ENCODE assay signal across 27 cellular contexts in genomic region chr22:38540731-38541130, GRCh38. TPM values are rescaled to one million over a fixed set of nuclear protein-coding genes. Genes with fewer than 3 reads are reported as not detected.
DNase-seq lines count a peak whose midpoint lies in the region; ATAC-seq, FAIRE-seq and TF ChIP-seq lines count a peak whose summit lies in the region.
"Had no signal": no experiment of that assay in that cellular context is flagged by ENCODE, and none has a peak within 500 bp of the region (broad histone marks: within the 10 kb centered on the region; RNA-seq: fewer than 3 reads in every experiment).

No MANE protein-coding gene starts in this region.

- H3K9me3 ChIP-seq in HepG2 (ENCODE audit: low read length) (no peaks in the 10 kb centered on the region), right lobe of liver (no peaks in the 10 kb centered on the region), left lung (peaks cover 0 to 13% of the 10 kb centered on the region in 2 donors)

- ATAC-seq in HepG2 (no peak), right lobe of liver (no peak), left lung (peak; percentile 24)
- ATAC-seq: GM12878, HCT116 had no signal

- intact Hi-C loops in HepG2 (cut with micrococcal nuclease; ENCODE audit: unreplicated experiment) (no loop called here), right lobe of liver (cut with DNase I) (no loop called here), left lung (cut with DNase I) (no loop called here), posterior vena cava (cut with DNase I) (no loop called here)

- H3K27me3 ChIP-seq in HepG2 (ENCODE audit: control insufficient read depth in 1 of 2, insufficient read depth in 2 of 2, low read length in 2 of 2), result no peaks in the 10 kb centered on the region
- no peaks in the 10 kb centered on the region for H3K27me3 ChIP-seq in right lobe of liver
- H3K27me3 ChIP-seq in left lung, result peaks cover 0 to 4% of the 10 kb centered on the region in 2 donors
- H3K27me3 ChIP-seq: SJSA1 had no signal

- no peak overlapping the region for H3K9ac ChIP-seq in HepG2 (ENCODE audit: insufficient read depth, low read depth, low read length)
- H3K9ac ChIP-seq: KMS-11 had no signal

- TF ChIP-seq CTCF in HepG2 (CRISPR knock-in tag; IDR thresholded peaks at IDR 0.05), result no peak
- no peak for TF ChIP-seq CTCF in right lobe of liver (IDR thresholded peaks at IDR 0.05)
- no peak for TF ChIP-seq CTCF in left lung (IDR thresholded peaks at IDR 0.05)

- H3K79me2 ChIP-seq in HepG2 (ENCODE audit: insufficient read depth, low read length), result no peaks in the 10 kb centered on the region

- no peak for FAIRE-seq in HepG2 (lab: Jason Lieb, UNC)
- FAIRE-seq: GM12878 had no signal

- no peak for TF ChIP-seq RAD21 in HepG2 (CRISPR knock-in tag; IDR thresholded peaks at IDR 0.05)

- TF ChIP-seq POLR2A in HepG2 (IDR thresholded peaks at IDR 0.05; ENCODE audit: insufficient read depth in 1 of 2, low read depth in 2 of 2, low read length in 2 of 2) (no peak), right lobe of liver (IDR thresholded peaks at IDR 0.05) (no peak)

- no peak overlapping the region for H3K4me2 ChIP-seq in HepG2 (ENCODE audit: low read depth, low read length)
- H3K4me2 ChIP-seq: KMS-11, PC-9 had no signal

- no TSS peak for BruUV-seq in HepG2 (replicated peaks; lab: Mats Ljungman, UMichigan)

- H3K36me3 ChIP-seq in HepG2 (replicated peaks in 1 of 2; ENCODE audit: control insufficient read depth in 1 of 2, insufficient read depth in 2 of 2, low read length in 2 of 2), result no peaks in the 10 kb centered on the region
- H3K36me3 ChIP-seq in right lobe of liver, result no peaks in the 10 kb centered on the region
- H3K36me3 ChIP-seq in left lung, result no peaks in the 10 kb centered on the region
- H3K36me3 ChIP-seq: SJSA1 had no signal

- CTCF ChIA-PET in HepG2 (lab: Yijun Ruan, JAX; ENCODE audit: low intra/inter-chr PET ratio, low total read pairs), result no interaction called here

- H2AFZ ChIP-seq in HepG2 (ENCODE audit: low read length), result no peak overlapping the region
- H2AFZ ChIP-seq: PC-9 had no signal

- H3K4me3 ChIP-seq in HepG2 (replicated peaks in 1 of 3; ENCODE audit: insufficient read depth in 1 of 3, low read depth in 2 of 3, low read length in 3 of 3) (no peak overlapping the region), right lobe of liver (no peak overlapping the region), left lung (no peak overlapping the region)
- H3K4me3 ChIP-seq: GM12878, PC-9, SJSA1 had no signal

- DNase-seq in HepG2 (ENCODE audit: low spot score) (no peak), right lobe of liver (no peak), islet precursor cell (peak; percentile 7), left lung (no peak), posterior vena cava (ENCODE audit: low spot score) (no peak), NAMALWA (ENCODE audit: low spot score) (no peak), ureter (ENCODE audit: low spot score) (no peak)
- DNase-seq in stimulated activated CD4-positive, alpha-beta T cell treated with anti-CD3 and anti-CD28 coated beads, Interleukin-15, amount 100 ng/mL, for 24 hours, result no peak
- DNase-seq: 8988T, DMS79, EL, GDM1, MM.1S, NCI-H1092, NCI-H1417 treated with DMSO at 0.1 percent for 48 hours, NCI-H1694 treated with DMSO at 0.1 percent for 48 hours, NCI-H2081, NCI-H2227 treated with DMSO at 0.1 percent for 48 hours, NCI-H526 treated with DMSO at 0.1 percent for 48 hours, PC-9, Right ventricle myocardium superior, RPMI8226 had no signal

- TF ChIP-seq EP300 in HepG2 (IDR thresholded peaks at IDR 0.05; ENCODE audit: low read depth in 2 of 2, low read length in 2 of 2) (no peak), HepG2 (CRISPR knock-in tag; IDR thresholded peaks at IDR 0.05; ENCODE audit: borderline replicate concordance) (no peak)

- POLR2A ChIA-PET in HepG2 (lab: Yijun Ruan, JAX), result no interaction called here

- H3K4me1 ChIP-seq in HepG2 (ENCODE audit: insufficient read depth, low read length), result peaks cover 6% of the 10 kb centered on the region
- H3K4me1 ChIP-seq in right lobe of liver, result no peaks in the 10 kb centered on the region
- no peaks in the 10 kb centered on the region for H3K4me1 ChIP-seq in left lung
- H3K4me1 ChIP-seq: SJSA1 had no signal

- 3% methylated on average over 2 of the region's 2 CpGs for WGBS in HepG2 (ENCODE audit: low lambda C conversion rate)
- WGBS in right lobe of liver (ENCODE audit: insufficient coverage, low coverage, low lambda C conversion rate, missing lambda C conversion rate), result 91% methylated on average over 2 of the region's 2 CpGs

- no peaks in the 10 kb centered on the region for H4K20me1 ChIP-seq in HepG2 (ENCODE audit: insufficient read depth, low read length)

- in situ Hi-C loops in HepG2 (cut with HindIII; ENCODE audit: extremely low pct_ligation_motif_present, low pct_unique_long_range_greater_than_20kb), result no loop called here

- H3K27ac ChIP-seq in HepG2 (ENCODE audit: extremely low read length, insufficient read depth, low read length) (no peak overlapping the region), right lobe of liver (no peak overlapping the region), left lung (no peak overlapping the region)
- H3K27ac ChIP-seq: KMS-11, PC-9, SJSA1 had no signal

TF ChIP-seq in HepG2, 621 proteins besides CTCF, POLR2A, EP300 and RAD21:
- TF ChIP-seq RELA (CRISPR knock-in tag; IDR thresholded peaks at IDR 0.05) (no peak), TEAD3 (CRISPR knock-in tag; optimal IDR thresholded peaks at IDR 0.05; ENCODE audit: borderline replicate concordance) (peak; percentile 41), FIP1L1 (IDR thresholded peaks at IDR 0.05; ENCODE audit: borderline replicate concordance, insufficient read depth, low read depth, low read length) (no peak)
TF ChIP-seq in HepG2: peak in this region for 1.

RNA-seq across cellular contexts. Expression of gene DMC1, which starts 29.3 kb away (rescaled TPM):
- total RNA-seq in HepG2 (2016; rRNA removed; fragmentation: Illumina TruSeq; extraction: Trizol) (0.28 and 0.82 TPM in 2 replicates), right lobe of liver (under 1 TPM in 1 of 6 experiments, not detected in 5; 0.55 TPM), left lung (1 to 10 TPM; 1.6 to 2.1 TPM), posterior vena cava (1 to 10 TPM; 1.4 to 2.4 TPM), ureter (2.2 TPM)
- 2.7 and 3.2 TPM in 2 replicates for total RNA-seq in HepG2 (2016; cell fraction: cytosol; rRNA removed; fragmentation: Illumina TruSeq; extraction: Trizol; ENCODE audit: low read depth)
- total RNA-seq in HepG2 (2016; cell fraction: insoluble cytoplasmic fraction; rRNA removed; fragmentation: Illumina TruSeq; extraction: Trizol), result 0.50 TPM in 1 of 2 replicates, not detected in the other
- total RNA-seq in HepG2 (2016; cell fraction: membrane; rRNA removed; fragmentation: Illumina TruSeq; extraction: Trizol), result 0.69 and 1.0 TPM in 2 replicates
- not detected in 2 replicates for total RNA-seq in HepG2 (2016; cell fraction: nucleus; rRNA removed; fragmentation: Illumina TruSeq; extraction: Trizol)
- not detected in 2 replicates for polyA plus RNA-seq in HepG2 (2011; rRNA removed)
- 0.10 TPM in 1 of 2 replicates, not detected in the other for polyA plus RNA-seq in HepG2 (2011; cell fraction: cytosol; rRNA removed)
- not detected in 2 replicates for polyA plus RNA-seq in HepG2 (2011; cell fraction: nucleus; rRNA removed)
- polyA plus RNA-seq in HepG2 (2012), result not detected in 2 replicates
- not detected in 2 replicates for polyA plus RNA-seq in HepG2 (2016; cell fraction: cytosol; fragmentation: Illumina TruSeq; extraction: Trizol; ENCODE audit: low read depth)
- 0.21 and 0.24 TPM in 2 replicates for polyA plus RNA-seq in HepG2 (2016; cell fraction: insoluble cytoplasmic fraction; fragmentation: Illumina TruSeq; extraction: Trizol; ENCODE audit: low read depth)
- not detected in 2 replicates for polyA plus RNA-seq in HepG2 (2016; cell fraction: membrane; fragmentation: Illumina TruSeq; extraction: Trizol; ENCODE audit: low read depth)
- not detected in 2 replicates for polyA plus RNA-seq in HepG2 (2016; cell fraction: nucleus; fragmentation: Illumina TruSeq; extraction: Trizol; ENCODE audit: insufficient read depth, low read depth)
- 0.19 TPM in 1 of 2 replicates, not detected in the other for polyA minus RNA-seq in HepG2 (2011; rRNA and poly(A)+ RNA removed; ENCODE audit: low replicate concordance)
- polyA minus RNA-seq in HepG2 (2011; cell fraction: cytosol; rRNA and poly(A)+ RNA removed), result not detected in 2 replicates
- polyA minus RNA-seq in HepG2 (2011; cell fraction: nucleus; rRNA and poly(A)+ RNA removed), result 2.4 TPM in 1 of 2 replicates, not detected in the other
- total RNA-seq: SJSA1 had no signal
- polyA plus RNA-seq: IgD-negative memory B cell had no signal

RNA-seq across cellular contexts. Expression of gene DDX17, which starts 34.6 kb away (rescaled TPM):
- total RNA-seq in HepG2 (2016; rRNA removed; fragmentation: Illumina TruSeq; extraction: Trizol) (238 and 251 TPM in 2 replicates), right lobe of liver (100 to 1,000 TPM; 128 to 205 (median 184) TPM), left lung (100 to 1,000 TPM; 384 to 410 TPM), posterior vena cava (100 to 1,000 TPM; 260 to 323 TPM), ureter (593 TPM)
- 42.5 and 43.8 TPM in 2 replicates for total RNA-seq in HepG2 (2016; cell fraction: cytosol; rRNA removed; fragmentation: Illumina TruSeq; extraction: Trizol; ENCODE audit: low read depth)
- 229 and 234 TPM in 2 replicates for total RNA-seq in HepG2 (2016; cell fraction: insoluble cytoplasmic fraction; rRNA removed; fragmentation: Illumina TruSeq; extraction: Trizol)
- total RNA-seq in HepG2 (2016; cell fraction: membrane; rRNA removed; fragmentation: Illumina TruSeq; extraction: Trizol), result 50.6 and 57.8 TPM in 2 replicates
- total RNA-seq in HepG2 (2016; cell fraction: nucleus; rRNA removed; fragmentation: Illumina TruSeq; extraction: Trizol), result 224 and 247 TPM in 2 replicates
- polyA plus RNA-seq in HepG2 (2011; rRNA removed), result 344 and 362 TPM in 2 replicates
- polyA plus RNA-seq in HepG2 (2011; cell fraction: cytosol; rRNA removed), result 156 and 197 TPM in 2 replicates
- polyA plus RNA-seq in HepG2 (2011; cell fraction: nucleus; rRNA removed), result 920 and 1,014 TPM in 2 replicates
- polyA plus RNA-seq in HepG2 (2012), result 102 and 112 TPM in 2 replicates
- polyA plus RNA-seq in HepG2 (2016; cell fraction: cytosol; fragmentation: Illumina TruSeq; extraction: Trizol; ENCODE audit: low read depth), result 3.1 and 3.6 TPM in 2 replicates
- polyA plus RNA-seq in HepG2 (2016; cell fraction: insoluble cytoplasmic fraction; fragmentation: Illumina TruSeq; extraction: Trizol; ENCODE audit: low read depth), result 120 and 135 TPM in 2 replicates
- polyA plus RNA-seq in HepG2 (2016; cell fraction: membrane; fragmentation: Illumina TruSeq; extraction: Trizol; ENCODE audit: low read depth), result 11.9 and 15.1 TPM in 2 replicates
- polyA plus RNA-seq in HepG2 (2016; cell fraction: nucleus; fragmentation: Illumina TruSeq; extraction: Trizol; ENCODE audit: insufficient read depth, low read depth), result 326 and 352 TPM in 2 replicates
- 454 and 540 TPM in 2 replicates for polyA minus RNA-seq in HepG2 (2011; rRNA and poly(A)+ RNA removed; ENCODE audit: low replicate concordance)
- polyA minus RNA-seq in HepG2 (2011; cell fraction: cytosol; rRNA and poly(A)+ RNA removed), result 210 and 220 TPM in 2 replicates
- polyA minus RNA-seq in HepG2 (2011; cell fraction: nucleus; rRNA and poly(A)+ RNA removed), result 473 and 556 TPM in 2 replicates
